ENCODE assay signal across 17 cellular contexts in genomic region chr14:40053396-40053795, GRCh38.
A peak's percentile ranks its signal among the peaks of the same experiment; 100 is the strongest.
DNase-seq lines count a peak whose midpoint lies in the region; ATAC-seq and TF ChIP-seq lines count a peak whose summit lies in the region.
"Had no signal": no experiment of that assay in that cellular context is flagged by ENCODE, and none has a peak within 500 bp of the region (broad histone marks: within the 10 kb centered on the region; RNA-seq: fewer than 3 reads in every experiment).

No MANE protein-coding gene starts in this region.

- H3F3A ChIP-seq in GM23338 (replicated peaks; ENCODE audit: low read depth) (no peaks in the 10 kb centered on the region), OCI-LY1 (ENCODE audit: insufficient read depth, low read length) (no peaks in the 10 kb centered on the region)

- H3K9ac ChIP-seq in OCI-LY1 (ENCODE audit: low read length) = no peak overlapping the region
- H3K9ac ChIP-seq: BLaER1 had no signal

- H3K4me2 ChIP-seq in GM23338 = peak overlapping the region; percentile 23; the same call in 1 of the 2 replicates
- no peak overlapping the region for H3K4me2 ChIP-seq in OCI-LY1 (ENCODE audit: low read length)
- H3K4me2 ChIP-seq: BLaER1 had no signal

- H3K27me3 ChIP-seq in GM23338 (ENCODE audit: insufficient read depth) (no peaks in the 10 kb centered on the region), OCI-LY1 (ENCODE audit: insufficient read depth, low read length) (no peaks in the 10 kb centered on the region)
- H3K27me3 ChIP-seq: BLaER1, Peyer's patch, SJSA1 had no signal

- no peaks in the 10 kb centered on the region for H3K9me3 Mint-ChIP-seq in GM23338

- no peak for TF ChIP-seq CTCF in GM23338 (conservative IDR thresholded peaks at IDR 0.05; ENCODE audit: low read depth in 2 of 2)
- no peak for TF ChIP-seq CTCF in OCI-LY1 (IDR thresholded peaks at IDR 0.05; ENCODE audit: low read length)

- H3K4me1 Mint-ChIP-seq in GM23338 = peaks cover 10% of the 10 kb centered on the region; the same call in 2 of the 3 replicates
- H3K4me1 Mint-ChIP-seq: IgD-negative memory B cell had no signal

- no peaks in the 10 kb centered on the region for H3K9me3 ChIP-seq in OCI-LY1 (ENCODE audit: low read length)
- H3K9me3 ChIP-seq: BLaER1, Peyer's patch, SJSA1 had no signal

- H3K36me3 Mint-ChIP-seq in GM23338 (ENCODE audit: low read depth) = no peaks in the 10 kb centered on the region
- H3K36me3 Mint-ChIP-seq: IgD-negative memory B cell had no signal

- H2AFZ ChIP-seq in GM23338 = no peak overlapping the region
- peak overlapping the region; percentile 40; the same call in 1 of the 2 replicates for H2AFZ ChIP-seq in OCI-LY1 (ENCODE audit: low read length)

- H3K4me3 Mint-ChIP-seq in GM23338 = no peak overlapping the region
- H3K4me3 Mint-ChIP-seq: CD4-positive, alpha-beta T cell; IgD-negative memory B cell had no signal

- no peaks in the 10 kb centered on the region for H3K36me3 ChIP-seq in GM23338 (ENCODE audit: insufficient read depth)
- no peaks in the 10 kb centered on the region for H3K36me3 ChIP-seq in OCI-LY1 (ENCODE audit: insufficient read depth, low read length)
- H3K36me3 ChIP-seq: BLaER1, Peyer's patch, SJSA1 had no signal

- ATAC-seq in GM23338 = no peak
- ATAC-seq in GM19395 (IDR thresholded peaks at IDR 0.05; ENCODE audit: unreplicated experiment) = no peak

- H3K79me2 ChIP-seq in GM23338 (replicated peaks; ENCODE audit: insufficient read depth) (no peaks in the 10 kb centered on the region), OCI-LY1 (ENCODE audit: insufficient read depth, low read length) (no peaks in the 10 kb centered on the region)

- H3K9me2 ChIP-seq in GM23338 (ENCODE audit: insufficient read depth) (no peaks in the 10 kb centered on the region), OCI-LY1 (ENCODE audit: low read depth, low read length) (no peaks in the 10 kb centered on the region)

- DNase-seq in GM23338 (ENCODE audit: low spot score) (peak; percentile 5), kidney tubule cell (ENCODE audit: low spot score) (peak; percentile 57), NCI-H2107 (lab: John Stamatoyannopoulos, UW) (no peak), NCI-H1436 treated with DMSO at 0.1 percent for 48 hours (lab: John Stamatoyannopoulos, UW) (no peak), glomerular visceral epithelial cell (ENCODE audit: extremely low spot score) (no peak)
- DNase-seq: CD4-positive, alpha-beta T cell; COR-L47; DMS153; NCI-H1105; NCI-H187; NCI-H748 treated with DMSO at 0.1 percent for 48 hours; Peyer's patch had no signal

- peak overlapping the region; percentile 1; the same call in 1 of the 2 replicates for H3K27ac Mint-ChIP-seq in GM23338
- H3K27ac Mint-ChIP-seq: CD4-positive, alpha-beta T cell; IgD-negative memory B cell had no signal

- no peak overlapping the region for H3K4me3 ChIP-seq in GM23338
- no peak overlapping the region for H3K4me3 ChIP-seq in OCI-LY1 (ENCODE audit: low read depth, low read length, poor library complexity, severe bottlenecking)
- H3K4me3 ChIP-seq: BLaER1, Peyer's patch, SJSA1 had no signal

- H3K27ac ChIP-seq in GM23338 (ENCODE audit: low read depth) (no peak overlapping the region), OCI-LY1 (ENCODE audit: low read depth, low read length, poor library complexity, severe bottlenecking) (no peak overlapping the region)
- H3K27ac ChIP-seq: BLaER1, Peyer's patch, SJSA1 had no signal

- H4K20me1 ChIP-seq in GM23338 (replicated peaks; ENCODE audit: insufficient read depth) (no peaks in the 10 kb centered on the region), OCI-LY1 (ENCODE audit: insufficient read depth, low read length) (no peaks in the 10 kb centered on the region)
- H4K20me1 ChIP-seq: BLaER1 had no signal

- H3K27me3 Mint-ChIP-seq in GM23338 (ENCODE audit: insufficient read depth, low read depth, poor library complexity) = no peaks in the 10 kb centered on the region
- H3K27me3 Mint-ChIP-seq: CD4-positive, alpha-beta T cell; IgD-negative memory B cell had no signal

- H3K4me1 ChIP-seq in GM23338 (ENCODE audit: insufficient read depth) = no peaks in the 10 kb centered on the region
- no peaks in the 10 kb centered on the region for H3K4me1 ChIP-seq in OCI-LY1 (ENCODE audit: insufficient read depth, low read length, severe bottlenecking)
- H3K4me1 ChIP-seq: BLaER1, Peyer's patch, SJSA1 had no signal

TF ChIP-seq in GM23338, 12 proteins besides CTCF, POLR2A, EP300 and RAD21 (continues in another document):
- TF ChIP-seq NANOG (IDR thresholded peaks at IDR 0.05; ENCODE audit: borderline replicate concordance) (no peak), EZH2phosphoT487 (IDR thresholded peaks at IDR 0.05; ENCODE audit: unreplicated experiment) (no peak), JUNB (IDR thresholded peaks at IDR 0.05; ENCODE audit: unreplicated experiment) (no peak), ZNF114 (CRISPR knock-in tag; IDR thresholded peaks at IDR 0.05) (no peak), REST (IDR thresholded peaks at IDR 0.05; ENCODE audit: unreplicated experiment) (no peak), POLR2AphosphoS5 (IDR thresholded peaks at IDR 0.05; ENCODE audit: low read depth) (no peak), ZNF331 (CRISPR knock-in tag; IDR thresholded peaks at IDR 0.05; ENCODE audit: low read depth) (no peak), STAT1 (IDR thresholded peaks at IDR 0.05; ENCODE audit: unreplicated experiment) (no peak)
- TF ChIP-seq, protein P1, sequence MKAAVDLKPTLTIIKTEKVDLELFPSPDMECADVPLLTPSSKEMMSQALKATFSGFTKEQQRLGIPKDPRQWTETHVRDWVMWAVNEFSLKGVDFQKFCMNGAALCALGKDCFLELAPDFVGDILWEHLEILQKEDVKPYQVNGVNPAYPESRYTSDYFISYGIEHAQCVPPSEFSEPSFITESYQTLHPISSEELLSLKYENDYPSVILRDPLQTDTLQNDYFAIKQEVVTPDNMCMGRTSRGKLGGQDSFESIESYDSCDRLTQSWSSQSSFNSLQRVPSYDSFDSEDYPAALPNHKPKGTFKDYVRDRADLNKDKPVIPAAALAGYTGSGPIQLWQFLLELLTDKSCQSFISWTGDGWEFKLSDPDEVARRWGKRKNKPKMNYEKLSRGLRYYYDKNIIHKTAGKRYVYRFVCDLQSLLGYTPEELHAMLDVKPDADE (IDR thresholded peaks at IDR 0.05) = no peak

Comparison
In these comparisons a context has a peak if more than half of its experiments do, and no peak if none do; other contexts are left out.
1. DNase-seq: peak in GM23338 (single experiment) and kidney tubule cell (single experiment); none in NCI-H2107 (single experiment), NCI-H1436 treated with DMSO at 0.1 percent for 48 hours (single experiment) and glomerular visceral epithelial cell (single experiment).